34 cellular contexts compared by ENCODE assay signal in the genomic region with DNA sequence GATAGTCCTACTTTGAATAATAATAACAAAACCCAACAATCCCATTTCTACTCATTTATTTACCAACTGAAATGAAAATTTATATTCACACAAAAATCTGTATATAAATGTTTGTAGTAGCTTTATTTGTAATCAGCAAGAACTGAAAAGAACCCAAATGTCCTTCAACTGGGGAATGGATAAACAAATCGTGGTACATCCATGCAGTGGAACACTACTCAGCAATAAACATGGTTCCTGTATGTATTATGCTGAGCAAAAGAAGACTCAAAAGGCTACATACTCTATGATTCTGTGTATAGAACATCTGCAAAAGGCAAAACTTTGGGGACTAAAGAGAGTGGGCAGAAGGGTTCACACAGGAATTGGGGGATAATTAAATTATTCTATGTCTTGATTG.
"Had no signal": no experiment of that assay in that cellular context is flagged by ENCODE, and none has a peak within 500 bp of the region (broad histone marks: within the 10 kb centered on the region; RNA-seq: fewer than 3 reads in every experiment).

No MANE protein-coding gene starts in this region.

- H3K36me3 ChIP-seq: MG63 had no signal

- H3K9ac ChIP-seq: KMS-11 had no signal

- H3K27ac ChIP-seq: KMS-11 had no signal

- H3K4me3 ChIP-seq: MG63 had no signal

- H3K4me2 ChIP-seq: KMS-11 had no signal

- DNase-seq: Karpas-422, Kasumi-1, MG63, MM.1S, MV-4-11, NCI-H1048, NCI-H1092, NCI-H1092 treated with DMSO at 0.1 percent for 48 hours, NCI-H1105, NCI-H1105 treated with DMSO at 0.1 percent for 48 hours, NCI-H1417, NCI-H1417 treated with DMSO at 0.1 percent for 48 hours, NCI-H1436, NCI-H1436 treated with DMSO at 0.1 percent for 48 hours, NCI-H146, NCI-H1694, NCI-H1694 treated with DMSO at 0.1 percent for 48 hours, NCI-H187, NCI-H187 treated with DMSO at 0.1 percent for 48 hours, NCI-H1930, NCI-H2029, NCI-H2029 treated with DMSO at 0.1 percent for 48 hours, NCI-H2081, NCI-H2081 treated with DMSO at 0.1 percent for 48 hours, NCI-H2107, NCI-H2171, NCI-H2171 treated with DMSO at 0.1 percent for 48 hours, NCI-H2227 treated with DMSO at 0.1 percent for 48 hours, NCI-H226, NCI-H345, NCI-H446, NCI-H446 treated with DMSO at 0.1 percent for 48 hours, NCI-H510A had no signal
